Comparison of ENCODE assay signal across 38 cellular contexts in genomic region chr1:54142146-54142900, GRCh38. TPM values are rescaled to one million over a fixed set of nuclear protein-coding genes. Genes with fewer than 3 reads are reported as not detected.
"Had no signal": no experiment of that assay in that cellular context is flagged by ENCODE, and none has a peak within 500 bp of the region (broad histone marks: within the 10 kb centered on the region; RNA-seq: fewer than 3 reads in every experiment).

No MANE protein-coding gene starts in this region.

- H3K36me3 Mint-ChIP-seq: activated naive CD8-positive, alpha-beta T cell treated with anti-CD3 and anti-CD28 coated beads for 36 hours had no signal

- H3K4me1 ChIP-seq: adrenal gland, esophagus squamous epithelium, gastroesophageal sphincter had no signal

- H3K36me3 ChIP-seq: adrenal gland, cardiac muscle cell, esophagus squamous epithelium, gastroesophageal sphincter had no signal

- H3K9me3 ChIP-seq: adrenal gland, body of pancreas, esophagus squamous epithelium, gastroesophageal sphincter had no signal

- H3K27me3 ChIP-seq: adrenal gland, body of pancreas, cardiac muscle cell, esophagus squamous epithelium, gastroesophageal sphincter had no signal

- H3K4me3 ChIP-seq: adrenal gland, body of pancreas, cardiac muscle cell, esophagus squamous epithelium, gastroesophageal sphincter had no signal

- FAIRE-seq: colon, endometrium, endothelial cell of umbilical vein had no signal

- H3K9me3 Mint-ChIP-seq: activated CD4-positive, alpha-beta memory T cell treated with anti-CD3 and anti-CD28 coated beads, Interleukin-2, amount 10 ng/mL, durations not matched to agents 7 days and 5 days; activated CD4-positive, alpha-beta T cell treated with anti-CD3 and anti-CD28 coated beads, Interleukin-2, amount 10 ng/mL, durations not matched to agents 7 days and 5 days; activated naive CD8-positive, alpha-beta T cell treated with anti-CD3 and anti-CD28 coated beads for 36 hours; activated naive CD8-positive, alpha-beta T cell treated with anti-CD3 and anti-CD28 coated beads, Interleukin-2, amount 50 U/mL, for 24 hours; activated T-cell treated with anti-CD3 and anti-CD28 coated beads, Interleukin-2, amount 50 U/mL, for 4 hours; activated T-helper 17 cell treated with anti-CD3 and anti-CD28 coated beads, Interleukin-2, amount 50 U/mL, for 72 hours; central memory CD8-positive, alpha-beta T cell; effector memory CD8-positive, alpha-beta T cell had no signal

- ATAC-seq: activated naive CD8-positive, alpha-beta T cell treated with anti-CD3 and anti-CD28 coated beads, Interleukin-2, amount 50 U/mL, for 24 hours; activated T-cell treated with anti-CD3 and anti-CD28 coated beads, Interleukin-2, amount 50 U/mL, for 4 hours; activated T-helper 17 cell treated with anti-CD3 and anti-CD28 coated beads, Interleukin-2, amount 50 U/mL, for 72 hours; body of pancreas; effector memory CD8-positive, alpha-beta T cell; gastroesophageal sphincter had no signal

- H3K27ac ChIP-seq: adrenal gland, body of pancreas, cardiac muscle cell, epithelial cell of prostate, esophagus squamous epithelium, gastroesophageal sphincter had no signal

- H3K27ac Mint-ChIP-seq: activated CD4-positive, alpha-beta memory T cell treated with anti-CD3 and anti-CD28 coated beads, Interleukin-2, amount 10 ng/mL, durations not matched to agents 7 days and 5 days; activated CD4-positive, alpha-beta T cell treated with anti-CD3 and anti-CD28 coated beads, Interleukin-2, amount 10 ng/mL, durations not matched to agents 7 days and 5 days; activated naive CD8-positive, alpha-beta T cell treated with anti-CD3 and anti-CD28 coated beads for 36 hours; activated naive CD8-positive, alpha-beta T cell treated with anti-CD3 and anti-CD28 coated beads, Interleukin-2, amount 50 U/mL, for 24 hours; activated T-helper 17 cell treated with anti-CD3 and anti-CD28 coated beads, Interleukin-2, amount 50 U/mL, for 72 hours had no signal

- DNase-seq: activated CD4-positive, alpha-beta memory T cell treated with anti-CD3 and anti-CD28 coated beads, Interleukin-2, amount 10 ng/mL, durations not matched to agents 7 days and 5 days; activated CD4-positive, alpha-beta T cell treated with anti-CD3 and anti-CD28 coated beads for 1 hour; activated CD4-positive, alpha-beta T cell treated with anti-CD3 and anti-CD28 coated beads for 4 hours; activated CD4-positive, alpha-beta T cell treated with anti-CD3 and anti-CD28 coated beads, Interleukin-2, amount 10 ng/mL, durations not matched to agents 7 days and 5 days; activated CD4-positive, alpha-beta T cell treated with anti-CD3 and anti-CD28 coated beads, Interleukin-2, amount 50 U/mL, for 4 hours; activated CD4-positive, CD25-positive, alpha-beta regulatory T cell; activated CD8-positive, alpha-beta memory T cell treated with anti-CD3 and anti-CD28 coated beads, Interleukin-2, amount 50 U/mL, for 48 hours; activated effector memory CD4-positive, alpha-beta T cell treated with Interleukin-2 at 50 U/mL for 16 hours; activated gamma-delta T cell treated with Interleukin-2 at 50 U/mL for 16 hours; activated naive CD4-positive, alpha-beta T cell treated with anti-CD3 and anti-CD28 coated beads, Interleukin-2, amount 50 U/mL, for 16 hours; activated naive CD4-positive, alpha-beta T cell treated with Interleukin-2 at 50 U/mL for 16 hours; activated naive CD8-positive, alpha-beta T cell treated with anti-CD3 and anti-CD28 coated beads for 36 hours; activated naive CD8-positive, alpha-beta T cell treated with anti-CD3 and anti-CD28 coated beads, Interleukin-2, amount 50 U/mL, for 24 hours; activated T-cell treated with anti-CD3 and anti-CD28 coated beads, Interleukin-2, amount 50 U/mL, for 4 hours; adrenal gland; amygdala; aorta; body of pancreas; cortex of kidney; dermis blood vessel endothelial cell; effector CD4-positive, alpha-beta T cell; effector memory CD8-positive, alpha-beta T cell; esophagus squamous epithelium; foreskin melanocyte; T-helper 2 cell had no signal

RNA-seq across cellular contexts. Expression of gene CDCP2, which starts 10.5 kb away (rescaled TPM):
- total RNA-seq: activated CD4-positive, alpha-beta memory T cell treated with anti-CD3 and anti-CD28 coated beads, Interleukin-2, amount 10 ng/mL, durations not matched to agents 7 days and 5 days; activated CD4-positive, alpha-beta T cell treated with anti-CD3 and anti-CD28 coated beads, Interleukin-2, amount 10 ng/mL, durations not matched to agents 7 days and 5 days; activated naive CD8-positive, alpha-beta T cell treated with anti-CD3 and anti-CD28 coated beads for 36 hours; activated T-cell treated with anti-CD3 and anti-CD28 coated beads, Interleukin-2, amount 50 U/mL, for 4 hours; body of pancreas; cerebellum; endothelial cell of umbilical vein; fibroblast of lung; fibroblast of villous mesenchyme; glomerular endothelial cell; T-helper 1 cell treated with Interleukin-12 subunit alpha and Interleukin-12 subunit beta and Interleukin-4 antibody, amounts not matched to agents 30 ng/mL and 1 ng/mL, for 36 hours had no signal
- polyA plus RNA-seq: aorta, cardiac muscle cell, fibroblast of lung had no signal
